ENCODE assay signal across 10 cellular contexts in the genomic region with DNA sequence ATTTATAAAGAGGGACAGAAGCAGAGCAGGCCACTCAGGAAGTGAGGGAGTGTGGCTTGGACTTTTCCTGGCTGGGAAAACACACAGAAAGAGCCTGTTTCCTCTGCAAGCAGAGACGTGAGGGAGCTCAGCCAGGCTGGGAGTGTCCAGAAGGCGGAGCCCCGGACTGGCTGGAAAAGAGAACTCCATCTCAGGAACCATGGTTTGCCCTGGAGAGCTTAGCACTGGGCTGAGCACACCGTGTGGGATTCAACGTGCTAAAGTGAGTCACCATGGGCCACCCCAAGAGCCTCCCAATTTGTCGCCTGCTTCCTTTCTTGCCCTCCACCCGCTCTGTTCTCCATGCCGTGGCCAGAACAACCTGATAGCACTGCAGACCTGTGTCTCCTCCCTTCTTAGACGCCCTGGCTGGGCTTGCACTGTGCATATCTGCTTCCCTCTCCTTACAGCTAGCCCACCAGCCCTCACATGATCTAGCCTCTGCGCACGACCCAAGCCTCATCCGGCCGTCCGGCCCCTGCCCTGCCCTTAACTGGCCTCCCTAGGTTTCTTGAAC. TPM values are rescaled to one million over a fixed set of nuclear protein-coding genes. Genes with fewer than 3 reads are reported as not detected.
DNase-seq lines count a peak whose midpoint lies in the region; ATAC-seq, FAIRE-seq and TF ChIP-seq lines count a peak whose summit lies in the region.
"Had no signal": no experiment of that assay in that cellular context is flagged by ENCODE, and none has a peak within 500 bp of the region (broad histone marks: within the 10 kb centered on the region; RNA-seq: fewer than 3 reads in every experiment).

No MANE protein-coding gene starts in this region.

- H3K9me1 ChIP-seq in keratinocyte (ENCODE audit: control insufficient read depth, extremely low read depth, insufficient read depth, low read length) = no peaks in the 10 kb centered on the region

- no peak overlapping the region for H3K4me3 ChIP-seq in body of pancreas
- H3K4me3 ChIP-seq in keratinocyte (ENCODE audit: control insufficient read depth in 2 of 3, extremely low read depth in 1 of 3, insufficient read depth in 2 of 3, low read depth in 1 of 3, low read length in 3 of 3) = peak overlapping the region in 1 of 3 experiments; percentile 29
- H3K4me3 ChIP-seq in PC-9 = no peak overlapping the region
- no peak overlapping the region for H3K4me3 ChIP-seq in Caco-2 (ENCODE audit: low read depth, low read length)

- no peaks in the 10 kb centered on the region for H4K20me1 ChIP-seq in keratinocyte (ENCODE audit: control insufficient read depth, extremely low read depth, insufficient read depth, low read length)
- no peaks in the 10 kb centered on the region for H4K20me1 ChIP-seq in PC-9 (ENCODE audit: insufficient read depth)

- CTCF ChIA-PET in PC-9 (lab: Charles Lee) = no interaction called here
- CTCF ChIA-PET in Caco-2 (lab: Charles Lee) = no interaction called here

- H3K9ac ChIP-seq in keratinocyte (ENCODE audit: control insufficient read depth, extremely low read depth, insufficient read depth, low read length) = peak overlapping the region; percentile 47

- POLR2A ChIA-PET in PC-9 (lab: Charles Lee; ENCODE audit: unreplicated experiment) = no interaction called here
- POLR2A ChIA-PET in Caco-2 (lab: Charles Lee) = no interaction called here

- H3F3A ChIP-seq in PC-9 (ENCODE audit: insufficient read depth, low read depth) = no peaks in the 10 kb centered on the region

- H3K27me3 Mint-ChIP-seq in Caco-2 (ENCODE audit: insufficient read depth, unreplicated experiment) = peaks cover 16% of the 10 kb centered on the region

- H3K4me1 ChIP-seq in body of pancreas (peaks cover 14% of the 10 kb centered on the region), keratinocyte (ENCODE audit: control insufficient read depth, extremely low read depth, insufficient read depth, low read length) (peaks cover 54% of the 10 kb centered on the region), PC-9 (replicated peaks; ENCODE audit: insufficient read depth) (no peaks in the 10 kb centered on the region), Caco-2 (no peaks in the 10 kb centered on the region)

- H3K9me3 ChIP-seq in body of pancreas (no peaks in the 10 kb centered on the region), keratinocyte (ENCODE audit: control insufficient read depth, low read depth, low read length) (no peaks in the 10 kb centered on the region), PC-9 (ENCODE audit: insufficient read depth, low read depth) (no peaks in the 10 kb centered on the region), Caco-2 (no peaks in the 10 kb centered on the region)

- H3K36me3 ChIP-seq in body of pancreas (replicated peaks in 1 of 2; ENCODE audit: insufficient read depth in 1 of 2, low read depth in 2 of 2) = no peaks in the 10 kb centered on the region
- H3K36me3 ChIP-seq in keratinocyte (ENCODE audit: control insufficient read depth in 2 of 2, extremely low read depth in 1 of 2, insufficient read depth in 2 of 2, low read length in 2 of 2) = no peaks in the 10 kb centered on the region
- H3K36me3 ChIP-seq in PC-9 (ENCODE audit: low read depth) = no peaks in the 10 kb centered on the region
- no peaks in the 10 kb centered on the region for H3K36me3 ChIP-seq in Caco-2 (ENCODE audit: control insufficient read depth, insufficient read depth, low read length)

- TF ChIP-seq CTCF in body of pancreas (IDR thresholded peaks at IDR 0.05) (no peak), keratinocyte (optimal IDR thresholded peaks at IDR 0.05 in 1 of 3, IDR thresholded peaks at IDR 0.05 in 1 of 3, conservative IDR thresholded peaks at IDR 0.05 in 1 of 3; ENCODE audit: extremely low read depth in 1 of 3, insufficient read depth in 2 of 3, low read length in 3 of 3) (peak in 2 of 3 experiments; percentile 20 to 25), PC-9 (conservative IDR thresholded peaks at IDR 0.05) (no peak), Caco-2 (IDR thresholded peaks at IDR 0.05; ENCODE audit: insufficient read depth in 1 of 2, low read depth in 1 of 2, low read length in 1 of 2, severe bottlenecking in 1 of 2, unreplicated experiment in 1 of 2) (no peak)

- no peak for TF ChIP-seq POLR2A in body of pancreas (IDR thresholded peaks at IDR 0.05)

- H3K9me2 ChIP-seq in PC-9 (ENCODE audit: insufficient read depth) = no peaks in the 10 kb centered on the region

- peak overlapping the region in 2 of 4 donors; percentile 27 to 60 for H3K27ac ChIP-seq in body of pancreas
- H3K27ac ChIP-seq in keratinocyte (ENCODE audit: control insufficient read depth, insufficient read depth, low read length) = peak overlapping the region; percentile 96
- H3K27ac ChIP-seq in PC-9 = no peak overlapping the region

- DNase-seq in H4 (ENCODE audit: low spot score) = peak; percentile 60
- DNase-seq in body of pancreas = peak; percentile 18 to 48 (median 34)
- no peak for DNase-seq in keratinocyte (ENCODE audit: low read depth, low spot score)
- peak; percentile 72 for DNase-seq in sciatic nerve (ENCODE audit: low spot score)
- no peak for DNase-seq in PC-9
- DNase-seq in NCI-H1930 (lab: John Stamatoyannopoulos, UW) = no peak
- no peak for DNase-seq in Caco-2
- no peak for DNase-seq in hippocampal formation (lab: John Stamatoyannopoulos, UW)
- DNase-seq: mesendoderm had no signal

- H3K9me3 Mint-ChIP-seq in Caco-2 (ENCODE audit: unreplicated experiment) = no peaks in the 10 kb centered on the region

- H3K4me1 Mint-ChIP-seq in Caco-2 (ENCODE audit: low read depth, unreplicated experiment) = no peaks in the 10 kb centered on the region

- H3K27ac Mint-ChIP-seq in Caco-2 (ENCODE audit: unreplicated experiment) = no peak overlapping the region

- peaks cover 26% of the 10 kb centered on the region for H3K79me2 ChIP-seq in keratinocyte (ENCODE audit: control insufficient read depth, insufficient read depth, low read length)
- H3K79me2 ChIP-seq in PC-9 (ENCODE audit: low read depth) = no peaks in the 10 kb centered on the region

- ATAC-seq in body of pancreas = peak; percentile 62
- ATAC-seq in sciatic nerve = peak; percentile 91

- no peak overlapping the region for H3K4me3 Mint-ChIP-seq in Caco-2 (ENCODE audit: unreplicated experiment)

- intact Hi-C loops in body of pancreas (cut with DNase I) (no loop called here), sciatic nerve (cut with DNase I) (no loop called here), PC-9 (cut with micrococcal nuclease; ENCODE audit: unreplicated experiment) (no loop called here), Caco-2 (cut with micrococcal nuclease; ENCODE audit: unreplicated experiment) (no loop called here)

- peak; percentile 81 for FAIRE-seq in keratinocyte (lab: Jason Lieb, UNC)
- FAIRE-seq: RCC 7860 had no signal

- H3K36me3 Mint-ChIP-seq in Caco-2 (ENCODE audit: insufficient read depth, unreplicated experiment) = no peaks in the 10 kb centered on the region

- H3K27me3 ChIP-seq in body of pancreas (no peaks in the 10 kb centered on the region), keratinocyte (ENCODE audit: control insufficient read depth, extremely low read depth, insufficient read depth, low read length) (no peaks in the 10 kb centered on the region), PC-9 (ENCODE audit: insufficient read depth, low read depth) (0 out of 2 replicates have a peak, but pooled peaks cover 7% of the 10 kb centered on the region), Caco-2 (replicated peaks; ENCODE audit: control insufficient read depth, insufficient read depth, low read length) (no peaks in the 10 kb centered on the region)

- H3K4me2 ChIP-seq in keratinocyte (ENCODE audit: control insufficient read depth, extremely low read depth, insufficient read depth, low read depth, low read length) (peak overlapping the region; percentile 69), PC-9 (no peak overlapping the region)

- WGBS in body of pancreas, 2 donors = 63 to 66% methylated on average over 14 of the region's 14 CpGs

- BruUV-seq in PC-9 (replicated peaks; lab: Mats Ljungman, UMichigan) (no TSS peak), Caco-2 (replicated peaks; lab: Mats Ljungman, UMichigan) (no TSS peak)

- H2AFZ ChIP-seq in keratinocyte (ENCODE audit: control insufficient read depth, low read length) (peak overlapping the region; percentile 72), PC-9 (no peak overlapping the region)

- dilution Hi-C loops in keratinocyte (cut with MboI; ENCODE audit: extremely low pct_ligation_motif_present, low sequenced_read_pairs) = no loop called here

RNA-seq across cellular contexts. Expression of a gene that starts 51.8 kb away (rescaled TPM):
- 5.0 and 6.8 TPM in 2 replicates for total RNA-seq in H4 (2014; rRNA removed; shearing (Covaris generic))
- total RNA-seq in body of pancreas = 1 to 10 TPM; 5.3 to 7.3 TPM
- 27.2 to 35.5 TPM (median 29.3 TPM) in 3 replicates for polyA plus RNA-seq in keratinocyte
- polyA plus RNA-seq in keratinocyte (2011; ENCODE audit: low read depth) = 9.0 TPM
- 12.0 and 18.0 TPM in 2 replicates for polyA plus RNA-seq in keratinocyte (2011; cell fraction: cytosol; rRNA removed)
- polyA plus RNA-seq in keratinocyte (2011; cell fraction: nucleus; rRNA removed) = 42.4 and 46.6 TPM in 2 replicates
- 12.8 and 24.1 TPM in 2 replicates for polyA plus RNA-seq in keratinocyte (2012; ENCODE audit: low replicate concordance)
- 27.7 to 34.9 TPM (median 29.1 TPM) in 3 replicates for polyA minus RNA-seq in keratinocyte
- polyA minus RNA-seq in keratinocyte (2011; cell fraction: cytosol; rRNA and poly(A)+ RNA removed) = 17.8 TPM
- 32.6 and 40.7 TPM in 2 replicates for polyA minus RNA-seq in keratinocyte (2011; cell fraction: nucleus; rRNA and poly(A)+ RNA removed)
- 19.0 TPM for total RNA-seq in sciatic nerve
- not detected in 2 replicates for total RNA-seq in PC-9 (2021)
- 0.43 and 0.97 TPM in 2 replicates for total RNA-seq in Caco-2 (2022)

Comparison
In these comparisons a context has a peak if more than half of its experiments do, and no peak if none do; other contexts are left out.
1. DNase-seq: peak in H4 (single experiment), body of pancreas (4 of 4) and sciatic nerve (single experiment); none in keratinocyte (single experiment), PC-9 (0 of 2), NCI-H1930 (0 of 2), Caco-2 (0 of 2) and hippocampal formation (0 of 2).
2. CTCF ChIP-seq: peak in keratinocyte (2 of 3); none in body of pancreas (0 of 7), PC-9 (single experiment) and Caco-2 (0 of 2).